24 cellular contexts compared by ENCODE assay signal in genomic region chr4:150768492-150768891, GRCh38.
DNase-seq lines count a peak whose midpoint lies in the region; ATAC-seq, FAIRE-seq and TF ChIP-seq lines count a peak whose summit lies in the region.
"Had no signal": no experiment of that assay in that cellular context is flagged by ENCODE, and none has a peak within 500 bp of the region (broad histone marks: within the 10 kb centered on the region; RNA-seq: fewer than 3 reads in every experiment).

No MANE protein-coding gene starts in this region.

- no peaks in the 10 kb centered on the region for H3K27me3 Mint-ChIP-seq in activated T-cell treated with anti-CD3 and anti-CD28 coated beads, Interleukin-2, amount 50 U/mL, for 24 hours
- no peaks in the 10 kb centered on the region for H3K27me3 Mint-ChIP-seq in neural progenitor cell (ENCODE audit: insufficient read depth, low read depth)
- H3K27me3 Mint-ChIP-seq: CD4-positive, CD25-positive, alpha-beta regulatory T cell had no signal

- no peaks in the 10 kb centered on the region; a peak in 2 of 4 replicates for H3K36me3 ChIP-seq in GM12878 (ENCODE audit: control insufficient read depth in 2 of 2, insufficient read depth in 2 of 2, low read length in 1 of 2)
- H3K36me3 ChIP-seq in testis (ENCODE audit: low read depth, missing control alignments) = no peaks in the 10 kb centered on the region
- H3K36me3 ChIP-seq in neural progenitor cell = no peaks in the 10 kb centered on the region
- H3K36me3 ChIP-seq: HAP-1, MG63 had no signal

- peaks cover 16% of the 10 kb centered on the region for H3K4me1 Mint-ChIP-seq in activated T-cell treated with anti-CD3 and anti-CD28 coated beads, Interleukin-2, amount 50 U/mL, for 24 hours (ENCODE audit: low read depth)
- no peaks in the 10 kb centered on the region for H3K4me1 Mint-ChIP-seq in neural progenitor cell

- ATAC-seq in GM12878 = peak; percentile 31

- H3K27ac Mint-ChIP-seq in activated T-cell treated with anti-CD3 and anti-CD28 coated beads, Interleukin-2, amount 50 U/mL, for 24 hours = peak overlapping the region; percentile 58
- no peak overlapping the region for H3K27ac Mint-ChIP-seq in neural progenitor cell

- TF ChIP-seq EP300 in GM12878 (IDR thresholded peaks at IDR 0.05; ENCODE audit: borderline replicate concordance in 1 of 2, control insufficient read depth in 1 of 2, low read depth in 2 of 2, low read length in 2 of 2) = no peak

- TF ChIP-seq POLR2A in GM12878 (IDR thresholded peaks at IDR 0.05; ENCODE audit: low read depth, low read length) = no peak
- TF ChIP-seq POLR2A in testis (IDR thresholded peaks at IDR 0.05) = no peak

- no peak for FAIRE-seq in RCC 7860 (lab: Jason Lieb, UNC)
- no peak for FAIRE-seq in GM12878 (lab: Jason Lieb, UNC)

- no peaks in the 10 kb centered on the region for H3K9me3 Mint-ChIP-seq in activated T-cell treated with anti-CD3 and anti-CD28 coated beads, Interleukin-2, amount 50 U/mL, for 24 hours
- no peaks in the 10 kb centered on the region for H3K9me3 Mint-ChIP-seq in neural progenitor cell

- H3K27ac ChIP-seq in GM12878 (ENCODE audit: control insufficient read depth, insufficient read depth) (no peak overlapping the region), testis (no peak overlapping the region), neural progenitor cell (no peak overlapping the region)
- H3K27ac ChIP-seq: BLaER1 had no signal

- intact Hi-C loops in GM12878 (cut with micrococcal nuclease; ENCODE audit: unreplicated experiment) (no loop called here), testis (cut with DNase I; ENCODE audit: low total_unique reads) (no loop called here)

- in situ Hi-C loops in GM12878 (cut with MboI) = no loop called here

- H3K79me2 ChIP-seq in GM12878 (ENCODE audit: control insufficient read depth, insufficient read depth, low read length) = no peaks in the 10 kb centered on the region
- no peaks in the 10 kb centered on the region for H3K79me2 ChIP-seq in neural progenitor cell (ENCODE audit: low read depth)

- WGBS in GM12878 (ENCODE audit: insufficient coverage, insufficient replicate concordance, low lambda C conversion rate, missing lambda C conversion rate) = 100% methylated on average over 1 of the region's 1 CpG
- WGBS in testis, 2 donors = 86 to 91% methylated on average over 1 of the region's 1 CpG

- SMC1A ChIA-PET in GM12878 (lab: Charles Lee; ENCODE audit: uncharacterized antibody, unreplicated experiment) = interaction anchor here (1.0 to 1.6 kb wide), 3 partner anchors 14 to 266 kb away, joined by 3 to 4 read pairs (median 3); no protein-coding TSS in a partner anchor

- POLR2A ChIA-PET in GM12878 (lab: Charles Lee) = no interaction called here

- H3K27me3 ChIP-seq in GM12878 (replicated peaks in 1 of 2; ENCODE audit: control insufficient read depth in 2 of 2, insufficient read depth in 2 of 2, low read length in 1 of 2) = no peaks in the 10 kb centered on the region
- no peaks in the 10 kb centered on the region for H3K27me3 ChIP-seq in testis
- H3K27me3 ChIP-seq in neural progenitor cell = no peaks in the 10 kb centered on the region
- H3K27me3 ChIP-seq: BLaER1, MG63 had no signal

- H3K4me3 Mint-ChIP-seq in activated T-cell treated with anti-CD3 and anti-CD28 coated beads, Interleukin-2, amount 50 U/mL, for 24 hours = no peak overlapping the region
- no peak overlapping the region for H3K4me3 Mint-ChIP-seq in neural progenitor cell
- H3K4me3 Mint-ChIP-seq: CD4-positive, CD25-positive, alpha-beta regulatory T cell had no signal

- peaks cover 29% of the 10 kb centered on the region for H3K36me3 Mint-ChIP-seq in activated T-cell treated with anti-CD3 and anti-CD28 coated beads, Interleukin-2, amount 50 U/mL, for 24 hours (ENCODE audit: low read depth)
- peaks cover 3% of the 10 kb centered on the region for H3K36me3 Mint-ChIP-seq in neural progenitor cell

- DNase-seq in activated T-cell treated with anti-CD3 and anti-CD28 coated beads, Interleukin-2, amount 50 U/mL, for 24 hours = no peak
- no peak for DNase-seq in activated T-cell treated with anti-CD3 and anti-CD28 coated beads for 4 hours
- peak; percentile 6 for DNase-seq in RCC 7860 (ENCODE audit: low spot score)
- DNase-seq in GM12878 (ENCODE audit: low read depth, low spot score) = no peak
- DNase-seq in NCI-H1436 treated with DMSO at 0.1 percent for 48 hours (lab: John Stamatoyannopoulos, UW) = no peak
- DNase-seq in testis = no peak
- no peak for DNase-seq in neural progenitor cell (ENCODE audit: low spot score)
- DNase-seq: CD4-positive, CD25-positive, alpha-beta regulatory T cell; DMS153; GOT3; KG1; NCI-H1048; NCI-H1417 treated with DMSO at 0.1 percent for 48 hours; NCI-H187; NCI-H2081 treated with DMSO at 0.1 percent for 48 hours; NCI-H2171 treated with DMSO at 0.1 percent for 48 hours; NCI-H524 treated with DMSO at 0.1 percent for 48 hours; NCI-H774; RPMI8226; SHP77 had no signal

- no TSS peak for BruUV-seq in GM12878 (replicated peaks; lab: Mats Ljungman, UMichigan)

- H3K4me2 ChIP-seq in GM12878 (ENCODE audit: control insufficient read depth, insufficient read depth) (no peak overlapping the region), neural progenitor cell (no peak overlapping the region)
- H3K4me2 ChIP-seq: BLaER1, PC-9 had no signal

- H3K4me1 ChIP-seq in GM12878 (ENCODE audit: control insufficient read depth, insufficient read depth, low read length) (no peaks in the 10 kb centered on the region), testis (no peaks in the 10 kb centered on the region), neural progenitor cell (no peaks in the 10 kb centered on the region)
- H3K4me1 ChIP-seq: BLaER1, HAP-1 had no signal

- H3K4me3 ChIP-seq in GM12878 (no peak overlapping the region), testis (no peak overlapping the region), neural progenitor cell (no peak overlapping the region)
- H3K4me3 ChIP-seq: BLaER1, HAP-1, MG63, PC-9 had no signal

- TF ChIP-seq CTCF in GM12878 (IDR thresholded peaks at IDR 0.05 in 2 of 3, conservative IDR thresholded peaks at IDR 0.05 in 1 of 3; ENCODE audit: control insufficient read depth in 2 of 3, extremely low read depth in 1 of 3, insufficient read depth in 1 of 3, low read depth in 3 of 3, low read length in 3 of 3) (no peak), testis (IDR thresholded peaks at IDR 0.05) (no peak), neural progenitor cell (IDR thresholded peaks at IDR 0.05) (no peak)

- CTCF ChIA-PET in GM12878 (lab: Yijun Ruan, JAX) = interaction anchor here (0.7 kb wide), 1 partner anchor 11 kb away, joined by 3 read pairs; no protein-coding TSS in a partner anchor

- TF ChIP-seq RAD21 in GM12878 (IDR thresholded peaks at IDR 0.05; ENCODE audit: insufficient read depth, low read depth, low read length) = no peak

- H3K9ac ChIP-seq in GM12878 (ENCODE audit: control insufficient read depth, insufficient read depth, low read length) (no peak overlapping the region), neural progenitor cell (no peak overlapping the region)
- H3K9ac ChIP-seq: BLaER1 had no signal

- H2AFZ ChIP-seq in GM12878 (ENCODE audit: control insufficient read depth, low read depth, low read length) (no peak overlapping the region), neural progenitor cell (replicated peaks) (no peak overlapping the region)
- H2AFZ ChIP-seq: PC-9 had no signal

- no peaks in the 10 kb centered on the region for H3K9me3 ChIP-seq in GM12878 (replicated peaks; ENCODE audit: control insufficient read depth, insufficient read depth, low read length)
- H3K9me3 ChIP-seq in testis = no peaks in the 10 kb centered on the region
- no peaks in the 10 kb centered on the region for H3K9me3 ChIP-seq in neural progenitor cell (ENCODE audit: low read depth)
- H3K9me3 ChIP-seq: BLaER1, HAP-1, MG63 had no signal

- H3F3A ChIP-seq in neural progenitor cell (ENCODE audit: low read depth) = no peaks in the 10 kb centered on the region

- RAD21 ChIA-PET in GM12878 (lab: Charles Lee; ENCODE audit: unreplicated experiment) = no interaction called here

- H4K20me1 ChIP-seq in GM12878 (ENCODE audit: control insufficient read depth, insufficient read depth) (no peaks in the 10 kb centered on the region), neural progenitor cell (ENCODE audit: low read depth) (no peaks in the 10 kb centered on the region)
- H4K20me1 ChIP-seq: BLaER1 had no signal

TF ChIP-seq in GM12878, 131 proteins besides CTCF, POLR2A, EP300 and RAD21 (continues in another document):
- TF ChIP-seq ZNF592 (IDR thresholded peaks at IDR 0.05) = no peak
- TF ChIP-seq STAT3 (IDR thresholded peaks at IDR 0.05; ENCODE audit: low read depth, low read length) = no peak
